19 cellular contexts compared by ENCODE assay signal in genomic region chr7:1130021-1130990, GRCh38. TPM values are rescaled to one million over a fixed set of nuclear protein-coding genes. Genes with fewer than 3 reads are reported as not detected.
DNase-seq lines count a peak whose midpoint lies in the region; ATAC-seq and TF ChIP-seq lines count a peak whose summit lies in the region.
"Had no signal": no experiment of that assay in that cellular context is flagged by ENCODE, and none has a peak within 500 bp of the region (broad histone marks: within the 10 kb centered on the region; RNA-seq: fewer than 3 reads in every experiment).

No MANE protein-coding gene starts in this region.

- peak; percentile 14 for DNase-seq in Right ventricle myocardium superior
- no peak for DNase-seq in Right ventricle myocardium inferior (ENCODE audit: missing footprints)
- DNase-seq in RWPE1 (ENCODE audit: low spot score): no peak
- DNase-seq in lower lobe of right lung: peak; percentile 38
- DNase-seq in stomach: no peak
- DNase-seq in stimulated activated CD4-positive, alpha-beta T cell treated with anti-CD3 and anti-CD28 coated beads, Interleukin-4, amount 100 ng/mL, for 1 hour: no peak
- no peak for DNase-seq in sigmoid colon
- DNase-seq in activated CD8-positive, alpha-beta memory T cell treated with anti-CD3 and anti-CD28 coated beads, Interleukin-2, amount 10 ng/mL, durations not matched to agents 7 days and 5 days: no peak
- DNase-seq: DMS79, Karpas-422, NCI-H1436 treated with DMSO at 0.1 percent for 48 hours, NCI-H2029, NCI-H345, NCI-H524 treated with DMSO at 0.1 percent for 48 hours, SJCRH30 had no signal

- H3K27me3 ChIP-seq in lower lobe of right lung (ENCODE audit: low read depth) (no peaks in the 10 kb centered on the region), stomach (no peaks in the 10 kb centered on the region), sigmoid colon (no peaks in the 10 kb centered on the region)
- H3K27me3 ChIP-seq: BLaER1 treated with 17β-estradiol and CSF1 and Interleukin-3, amounts not matched to agents 10 nM and 100 nM; SJCRH30 had no signal

- peaks cover 17% of the 10 kb centered on the region for H3K36me3 ChIP-seq in lower lobe of right lung
- peaks cover 0 to 21% (median 11%) of the 10 kb centered on the region in 4 donors for H3K36me3 ChIP-seq in stomach
- H3K36me3 ChIP-seq in sigmoid colon: peaks cover 0 to 5% (median 1%) of the 10 kb centered on the region in 4 donors
- H3K36me3 ChIP-seq: SJCRH30 had no signal

- H3K27ac Mint-ChIP-seq in activated CD8-positive, alpha-beta memory T cell treated with anti-CD3 and anti-CD28 coated beads, Interleukin-2, amount 10 ng/mL, durations not matched to agents 7 days and 5 days: no peak overlapping the region
- H3K27ac Mint-ChIP-seq: IgD-negative memory B cell had no signal

- H3K36me3 Mint-ChIP-seq in activated CD8-positive, alpha-beta memory T cell treated with anti-CD3 and anti-CD28 coated beads, Interleukin-2, amount 10 ng/mL, durations not matched to agents 7 days and 5 days: peaks cover 19% of the 10 kb centered on the region

- H3K4me1 ChIP-seq in lower lobe of right lung: no peaks in the 10 kb centered on the region
- H3K4me1 ChIP-seq in stomach: peaks cover 10 to 23% (median 15%) of the 10 kb centered on the region in 4 donors
- H3K4me1 ChIP-seq in sigmoid colon: peaks cover 0 to 2% (median 0%) of the 10 kb centered on the region in 4 donors
- H3K4me1 ChIP-seq: A549, SJCRH30 had no signal

- H3K27ac ChIP-seq in RWPE1 (0 out of 2 replicates have a peak overlapping the region, but pooled peaks have one; percentile 2), lower lobe of right lung (no peak overlapping the region), stomach (peak overlapping the region; percentile 60 to 89 (median 73)), sigmoid colon (no peak overlapping the region)
- H3K27ac ChIP-seq: A549; BLaER1 treated with 17β-estradiol and CSF1 and Interleukin-3, amounts not matched to agents 10 nM and 100 nM; HL-60; SJCRH30 had no signal

- H3K4me1 Mint-ChIP-seq in activated CD8-positive, alpha-beta memory T cell treated with anti-CD3 and anti-CD28 coated beads, Interleukin-2, amount 10 ng/mL, durations not matched to agents 7 days and 5 days: no peaks in the 10 kb centered on the region

- intact Hi-C loops in Right ventricle myocardium superior (cut with DNase I): no loop called here
- intact Hi-C loops in Right ventricle myocardium inferior (cut with DNase I): no loop called here
- intact Hi-C loops in lower lobe of right lung (cut with DNase I): no loop called here
- intact Hi-C loops in stomach (cut with DNase I; ENCODE audit: low total_unique reads): no loop called here
- intact Hi-C loops in sigmoid colon (cut with DNase I): no loop called here

- no peak for ATAC-seq in Right ventricle myocardium superior (ENCODE audit: poor library complexity)
- ATAC-seq in Right ventricle myocardium inferior: no peak
- ATAC-seq in lower lobe of right lung: peak in 1 of 2 donors; percentile 19
- no peak for ATAC-seq in activated CD8-positive, alpha-beta memory T cell treated with anti-CD3 and anti-CD28 coated beads, Interleukin-2, amount 10 ng/mL, durations not matched to agents 7 days and 5 days
- ATAC-seq: A549 had no signal

- H3K4me3 ChIP-seq in lower lobe of right lung: no peak overlapping the region
- no peak overlapping the region for H3K4me3 ChIP-seq in stomach
- H3K4me3 ChIP-seq in sigmoid colon: no peak overlapping the region
- H3K4me3 ChIP-seq: A549; BLaER1 treated with 17β-estradiol and CSF1 and Interleukin-3, amounts not matched to agents 10 nM and 100 nM; SJCRH30 had no signal

- CTCF ChIA-PET in RWPE1 (lab: Yijun Ruan, JAX): interaction anchor here (0.5 to 0.8 kb wide), 2 partner anchors 74 to 138 kb away, joined by 3 to 4 read pairs; no protein-coding TSS in a partner anchor
- CTCF ChIA-PET in activated CD8-positive, alpha-beta memory T cell treated with anti-CD3 and anti-CD28 coated beads, Interleukin-2, amount 10 ng/mL, durations not matched to agents 7 days and 5 days (lab: Charles Lee): interaction anchor here (0.6 kb wide), 1 partner anchor 137 kb away, joined by 3 read pairs; no protein-coding TSS in a partner anchor

- H3K9me3 ChIP-seq in lower lobe of right lung: no peaks in the 10 kb centered on the region
- H3K9me3 ChIP-seq in stomach: no peaks in the 10 kb centered on the region
- H3K9me3 ChIP-seq in sigmoid colon: no peaks in the 10 kb centered on the region
- H3K9me3 ChIP-seq: A549, SJCRH30 had no signal

- POLR2A ChIA-PET in RWPE1 (lab: Yijun Ruan, JAX; ENCODE audit: low non-redundant PET): no interaction called here

- no peak for TF ChIP-seq POLR2A in stomach (IDR thresholded peaks at IDR 0.05)
- TF ChIP-seq POLR2A in sigmoid colon (IDR thresholded peaks at IDR 0.05): no peak

- H3K9me3 Mint-ChIP-seq in activated CD8-positive, alpha-beta memory T cell treated with anti-CD3 and anti-CD28 coated beads, Interleukin-2, amount 10 ng/mL, durations not matched to agents 7 days and 5 days (ENCODE audit: low read depth): peaks cover 2% of the 10 kb centered on the region

- H3K27me3 Mint-ChIP-seq in activated CD8-positive, alpha-beta memory T cell treated with anti-CD3 and anti-CD28 coated beads, Interleukin-2, amount 10 ng/mL, durations not matched to agents 7 days and 5 days: no peaks in the 10 kb centered on the region
- H3K27me3 Mint-ChIP-seq: IgD-negative memory B cell had no signal

- TF ChIP-seq EP300 in stomach (IDR thresholded peaks at IDR 0.05): no peak
- TF ChIP-seq EP300 in sigmoid colon (IDR thresholded peaks at IDR 0.05): no peak

- no peak overlapping the region for H3K4me3 Mint-ChIP-seq in activated CD8-positive, alpha-beta memory T cell treated with anti-CD3 and anti-CD28 coated beads, Interleukin-2, amount 10 ng/mL, durations not matched to agents 7 days and 5 days
- H3K4me3 Mint-ChIP-seq: IgD-negative memory B cell had no signal

- 57 to 75% (median 68%) methylated on average over 16 to 26 of the region's 26 CpGs for WGBS in stomach, 5 donors
- 95 to 96% methylated on average over 26 of the region's 26 CpGs for WGBS in sigmoid colon, 2 donors

- TF ChIP-seq CTCF in RWPE1 (conservative IDR thresholded peaks at IDR 0.05; ENCODE audit: low read depth) (no peak), lower lobe of right lung (IDR thresholded peaks at IDR 0.05) (no peak), stomach (IDR thresholded peaks at IDR 0.05) (no peak), sigmoid colon (IDR thresholded peaks at IDR 0.05) (no peak)

RNA-seq across cellular contexts. Expression of gene ZFAND2A, which starts 29.7 kb away (rescaled TPM):
- 6.0 TPM for total RNA-seq in Right ventricle myocardium superior
- 5.9 TPM for total RNA-seq in Right ventricle myocardium inferior
- 14.8 TPM for total RNA-seq in lower lobe of right lung
- total RNA-seq in stomach: 10 to 100 TPM in 4 of 5 donors, under 1 TPM in 1; 0.89 to 44.9 (median 20.2) TPM
- 10 to 100 TPM; 37.4 to 93.6 (median 53.1) TPM for polyA plus RNA-seq in stomach
- 10 to 100 TPM; 21.6 to 28.2 (median 25.0) TPM for total RNA-seq in sigmoid colon
- polyA plus RNA-seq in sigmoid colon: 100 to 1,000 TPM in 1 of 3 donors, 10 to 100 TPM in 2; 35.5 to 231 (median 99.7) TPM
- 10 to 100 TPM; 23.8 to 23.9 TPM for total RNA-seq in activated CD8-positive, alpha-beta memory T cell treated with anti-CD3 and anti-CD28 coated beads, Interleukin-2, amount 10 ng/mL, durations not matched to agents 7 days and 5 days

RNA-seq across cellular contexts. Expression of gene GPER1, which starts 42.4 kb away (rescaled TPM):
- total RNA-seq in Right ventricle myocardium superior: 2.5 TPM
- 3.6 TPM for total RNA-seq in Right ventricle myocardium inferior
- total RNA-seq in lower lobe of right lung: 26.0 TPM
- total RNA-seq in stomach: 10 to 100 TPM in 2 of 5 donors, 1 to 10 TPM in 1, under 1 TPM in 1, not detected in 1; 0.58 to 18.3 (median 9.7) TPM
- 10 to 100 TPM; 21.9 to 31.2 (median 26.0) TPM for polyA plus RNA-seq in stomach
- total RNA-seq in sigmoid colon: 10 to 100 TPM in 2 of 4 donors, 1 to 10 TPM in 2; 4.6 to 15.8 (median 8.1) TPM
- 1 to 10 TPM; 3.5 to 4.2 (median 3.9) TPM for polyA plus RNA-seq in sigmoid colon
- total RNA-seq in activated CD8-positive, alpha-beta memory T cell treated with anti-CD3 and anti-CD28 coated beads, Interleukin-2, amount 10 ng/mL, durations not matched to agents 7 days and 5 days: not detected
- total RNA-seq: SJCRH30 had no signal

Comparison
In these comparisons a context has a peak if more than half of its experiments do, and no peak if none do; other contexts are left out.
1. DNase-seq: peak in Right ventricle myocardium superior (single experiment) and lower lobe of right lung (single experiment); none in Right ventricle myocardium inferior (single experiment), RWPE1 (single experiment), stomach (single experiment), stimulated activated CD4-positive, alpha-beta T cell treated with anti-CD3 and anti-CD28 coated beads, Interleukin-4, amount 100 ng/mL, for 1 hour (single experiment), sigmoid colon (single experiment) and activated CD8-positive, alpha-beta memory T cell treated with anti-CD3 and anti-CD28 coated beads, Interleukin-2, amount 10 ng/mL, durations not matched to agents 7 days and 5 days (single experiment).
2. H3K27ac ChIP-seq: peak in RWPE1 (single experiment) and stomach (5 of 5); none in lower lobe of right lung (single experiment) and sigmoid colon (0 of 4).